Comparison of ENCODE assay signal across 23 cellular contexts in the genomic region with DNA sequence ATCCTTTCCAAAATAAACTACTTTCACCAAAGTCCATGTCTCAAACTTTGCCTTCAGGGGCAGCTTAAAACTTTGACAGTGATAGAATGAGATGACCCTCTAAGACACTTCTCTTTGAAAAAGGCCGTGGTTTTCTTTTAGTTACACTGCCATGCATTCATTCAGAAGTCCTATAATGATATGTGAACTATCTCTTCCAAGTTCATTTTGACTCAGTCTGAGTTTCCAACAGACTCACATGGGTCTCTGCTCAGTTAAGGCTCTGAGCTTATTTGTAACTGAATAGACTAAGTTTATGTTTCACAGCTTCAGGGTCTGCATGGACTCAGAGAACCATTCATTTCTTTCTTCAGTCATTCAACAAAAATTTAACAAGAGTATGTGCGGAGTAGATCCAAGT.
DNase-seq lines count a peak whose midpoint lies in the region; ATAC-seq and TF ChIP-seq lines count a peak whose summit lies in the region.
"Had no signal": no experiment of that assay in that cellular context is flagged by ENCODE, and none has a peak within 500 bp of the region (broad histone marks: within the 10 kb centered on the region; RNA-seq: fewer than 3 reads in every experiment).

No MANE protein-coding gene starts in this region.

- in situ Hi-C loops in GM13976 (cut with MboI; ENCODE audit: low sequenced_read_pairs, unreplicated experiment) = no loop called here

- H3K9me3 Mint-ChIP-seq in stimulated activated naive CD8-positive, alpha-beta T cell treated with anti-CD3 and anti-CD28 coated beads, Interleukin-15, Interleukin-2, amounts not matched to agents 100 ng/mL and 50 ng/mL, for 24 hours = no peaks in the 10 kb centered on the region
- no peaks in the 10 kb centered on the region for H3K9me3 Mint-ChIP-seq in activated naive CD8-positive, alpha-beta T cell treated with anti-CD3 and anti-CD28 coated beads, Interleukin-2, amount 10 ng/mL, durations not matched to agents 7 days and 5 days
- H3K9me3 Mint-ChIP-seq in stimulated activated naive CD8-positive, alpha-beta T cell treated with anti-CD3 and anti-CD28 coated beads, Interleukin-15, amount 100 ng/mL, for 72 hours = no peaks in the 10 kb centered on the region
- H3K9me3 Mint-ChIP-seq: activated T-helper 2 cell treated with anti-CD3 and anti-CD28 coated beads, Interferon-gamma antibody, Interleukin-2, Interleukin-4, amounts not matched to agents 10 μg/mL and 5 μg/mL and 100 μg/mL, durations not matched to agents 14 hours and 24 hours and 36 hours had no signal

- no peaks in the 10 kb centered on the region for H3K9me2 ChIP-seq in SK-N-SH

- TF ChIP-seq CTCF in SK-N-SH (IDR thresholded peaks at IDR 0.05) (no peak), spleen (IDR thresholded peaks at IDR 0.05 in 8 of 11, conservative IDR thresholded peaks at IDR 0.05 in 3 of 11) (no peak), GM13976 (IDR thresholded peaks at IDR 0.05; ENCODE audit: borderline replicate concordance, control extremely low read depth, extremely low read depth, insufficient read depth, missing control alignments) (no peak)

- TF ChIP-seq POLR2A in spleen (IDR thresholded peaks at IDR 0.05) = no peak

- H3K27ac Mint-ChIP-seq in stimulated activated naive CD8-positive, alpha-beta T cell treated with anti-CD3 and anti-CD28 coated beads, Interleukin-15, Interleukin-2, amounts not matched to agents 100 ng/mL and 50 ng/mL, for 24 hours = peak overlapping the region; percentile 49
- peak overlapping the region; percentile 4 for H3K27ac Mint-ChIP-seq in activated naive CD8-positive, alpha-beta T cell treated with anti-CD3 and anti-CD28 coated beads, Interleukin-2, amount 10 ng/mL, durations not matched to agents 7 days and 5 days
- H3K27ac Mint-ChIP-seq in stimulated activated naive CD8-positive, alpha-beta T cell treated with anti-CD3 and anti-CD28 coated beads, Interleukin-15, amount 100 ng/mL, for 72 hours = peak overlapping the region; percentile 2 to 47
- H3K27ac Mint-ChIP-seq: activated T-helper 2 cell treated with anti-CD3 and anti-CD28 coated beads, Interferon-gamma antibody, Interleukin-2, Interleukin-4, amounts not matched to agents 10 μg/mL and 5 μg/mL and 100 μg/mL, durations not matched to agents 14 hours and 24 hours and 36 hours; B cell had no signal

- H3K27me3 ChIP-seq in SK-N-SH (ENCODE audit: insufficient read depth) (no peaks in the 10 kb centered on the region), spleen (replicated peaks in 1 of 7) (no peaks in the 10 kb centered on the region)
- H3K27me3 ChIP-seq: gastrocnemius medialis, uterus had no signal

- no peaks in the 10 kb centered on the region for H3K79me2 ChIP-seq in SK-N-SH (ENCODE audit: insufficient read depth)

- CTCF ChIA-PET in SK-N-SH (lab: Yijun Ruan, JAX) = interaction anchor here (0.6 to 1.7 kb wide), 6 partner anchors 17 to 802 kb away, joined by 3 to 9 read pairs (median 3); a partner anchor contains a TSS

- no peak overlapping the region for H3K9ac ChIP-seq in SK-N-SH

- peaks cover 27% of the 10 kb centered on the region for H3K4me1 Mint-ChIP-seq in stimulated activated naive CD8-positive, alpha-beta T cell treated with anti-CD3 and anti-CD28 coated beads, Interleukin-15, Interleukin-2, amounts not matched to agents 100 ng/mL and 50 ng/mL, for 24 hours (ENCODE audit: low read depth)
- peaks cover 20% of the 10 kb centered on the region for H3K4me1 Mint-ChIP-seq in activated naive CD8-positive, alpha-beta T cell treated with anti-CD3 and anti-CD28 coated beads, Interleukin-2, amount 10 ng/mL, durations not matched to agents 7 days and 5 days
- peaks cover 22% of the 10 kb centered on the region for H3K4me1 Mint-ChIP-seq in stimulated activated naive CD8-positive, alpha-beta T cell treated with anti-CD3 and anti-CD28 coated beads, Interleukin-15, amount 100 ng/mL, for 72 hours

- H3K27ac ChIP-seq in SK-N-SH (ENCODE audit: low read depth in 2 of 2, low read length in 1 of 2) (peak overlapping the region in 1 of 2 experiments; percentile 61; a peak in 2 of 4 replicates), spleen (no peak overlapping the region)
- H3K27ac ChIP-seq: 22Rv1, gastrocnemius medialis, uterus had no signal

- TF ChIP-seq RAD21 in SK-N-SH (IDR thresholded peaks at IDR 0.05; ENCODE audit: low read length) = no peak

- H3K36me3 ChIP-seq in SK-N-SH (replicated peaks in 1 of 2; ENCODE audit: control insufficient read depth in 1 of 2, insufficient read depth in 2 of 2, low read length in 1 of 2) (no peaks in the 10 kb centered on the region), spleen (no peaks in the 10 kb centered on the region)
- H3K36me3 ChIP-seq: gastrocnemius medialis, HAP-1, uterus had no signal

- peaks cover 10 to 18% of the 10 kb centered on the region in 2 experiments; a peak in 3 of 4 replicates for H3K4me1 ChIP-seq in SK-N-SH (ENCODE audit: control insufficient read depth in 1 of 2, insufficient read depth in 2 of 2, low read depth in 1 of 2, low read length in 1 of 2)
- H3K4me1 ChIP-seq in spleen = peaks cover 0 to 7% (median 4%) of the 10 kb centered on the region in 6 donors
- H3K4me1 ChIP-seq: gastrocnemius medialis, HAP-1, uterus had no signal

- peaks cover 21% of the 10 kb centered on the region for H3F3A ChIP-seq in SK-N-SH (replicated peaks; ENCODE audit: insufficient read depth)

- peak overlapping the region; percentile 4 for H3K4me2 ChIP-seq in SK-N-SH

- no peaks in the 10 kb centered on the region for H4K20me1 ChIP-seq in SK-N-SH (ENCODE audit: insufficient read depth)

- intact Hi-C loops in spleen (cut with DNase I; ENCODE audit: low total_unique reads) = no loop called here

- WGBS in SK-N-SH (ENCODE audit: low lambda C conversion rate) = 92% methylated on average over 2 of the region's 2 CpGs
- 78 to 88% (median 85%) methylated on average over 2 of the region's 2 CpGs for WGBS in spleen, 5 donors

- no peaks in the 10 kb centered on the region for H3K27me3 Mint-ChIP-seq in stimulated activated naive CD8-positive, alpha-beta T cell treated with anti-CD3 and anti-CD28 coated beads, Interleukin-15, Interleukin-2, amounts not matched to agents 100 ng/mL and 50 ng/mL, for 24 hours
- H3K27me3 Mint-ChIP-seq in activated naive CD8-positive, alpha-beta T cell treated with anti-CD3 and anti-CD28 coated beads, Interleukin-2, amount 10 ng/mL, durations not matched to agents 7 days and 5 days = no peaks in the 10 kb centered on the region
- H3K27me3 Mint-ChIP-seq in stimulated activated naive CD8-positive, alpha-beta T cell treated with anti-CD3 and anti-CD28 coated beads, Interleukin-15, amount 100 ng/mL, for 72 hours = no peaks in the 10 kb centered on the region

- no peak for ATAC-seq in SK-N-SH treated with all-trans-retinoic acid at 6 μM for 48 hours
- no peak for ATAC-seq in stimulated activated naive CD8-positive, alpha-beta T cell treated with anti-CD3 and anti-CD28 coated beads, Interleukin-15, Interleukin-2, amounts not matched to agents 100 U/mL and 50 U/mL, for 24 hours
- no peak for ATAC-seq in activated naive CD8-positive, alpha-beta T cell treated with anti-CD3 and anti-CD28 coated beads, Interleukin-2, amount 10 ng/mL, durations not matched to agents 7 days and 5 days (ENCODE audit: low read depth)
- ATAC-seq in stimulated activated naive CD8-positive, alpha-beta T cell treated with anti-CD3 and anti-CD28 coated beads, Interleukin-15, amount 100 ng/mL, for 72 hours = no peak
- ATAC-seq: gastrocnemius medialis had no signal

- H2AFZ ChIP-seq in SK-N-SH (ENCODE audit: low read depth) = no peak overlapping the region

- H3K4me3 Mint-ChIP-seq in stimulated activated naive CD8-positive, alpha-beta T cell treated with anti-CD3 and anti-CD28 coated beads, Interleukin-15, Interleukin-2, amounts not matched to agents 100 ng/mL and 50 ng/mL, for 24 hours = no peak overlapping the region
- peak overlapping the region; percentile 26 for H3K4me3 Mint-ChIP-seq in activated naive CD8-positive, alpha-beta T cell treated with anti-CD3 and anti-CD28 coated beads, Interleukin-2, amount 10 ng/mL, durations not matched to agents 7 days and 5 days
- H3K4me3 Mint-ChIP-seq in stimulated activated naive CD8-positive, alpha-beta T cell treated with anti-CD3 and anti-CD28 coated beads, Interleukin-15, amount 100 ng/mL, for 72 hours = peak overlapping the region in 1 of 2 donors; percentile 44
- H3K4me3 Mint-ChIP-seq: B cell had no signal

- TF ChIP-seq EP300 in SK-N-SH (IDR thresholded peaks at IDR 0.05; ENCODE audit: borderline replicate concordance in 1 of 2, low read depth in 1 of 2, low read length in 1 of 2) = no peak

- H3K36me3 Mint-ChIP-seq in stimulated activated naive CD8-positive, alpha-beta T cell treated with anti-CD3 and anti-CD28 coated beads, Interleukin-15, Interleukin-2, amounts not matched to agents 100 ng/mL and 50 ng/mL, for 24 hours (ENCODE audit: low read depth) = no peaks in the 10 kb centered on the region
- H3K36me3 Mint-ChIP-seq in activated naive CD8-positive, alpha-beta T cell treated with anti-CD3 and anti-CD28 coated beads, Interleukin-2, amount 10 ng/mL, durations not matched to agents 7 days and 5 days = no peaks in the 10 kb centered on the region

- no peaks in the 10 kb centered on the region for H3K9me3 ChIP-seq in SK-N-SH
- no peaks in the 10 kb centered on the region for H3K9me3 ChIP-seq in spleen
- H3K9me3 ChIP-seq: gastrocnemius medialis, HAP-1, uterus had no signal

- POLR2A ChIA-PET in SK-N-SH (lab: Yijun Ruan, JAX) = no interaction called here
- POLR2A ChIA-PET in activated naive CD8-positive, alpha-beta T cell treated with anti-CD3 and anti-CD28 coated beads, Interleukin-2, amount 10 ng/mL, durations not matched to agents 7 days and 5 days (lab: Charles Lee) = no interaction called here

- H3K4me3 ChIP-seq in SK-N-SH (ENCODE audit: low read depth in 2 of 2, low read length in 1 of 2) = no peak overlapping the region
- no peak overlapping the region for H3K4me3 ChIP-seq in spleen
- H3K4me3 ChIP-seq: gastrocnemius medialis, HAP-1, lung, uterus had no signal

- DNase-seq in SK-N-SH (no peak), spleen (no peak), GM13976 (ENCODE audit: low spot score) (no peak)
- DNase-seq in stimulated activated naive CD8-positive, alpha-beta T cell treated with anti-CD3 and anti-CD28 coated beads, Interleukin-15, Interleukin-2, amounts not matched to agents 100 U/mL and 50 U/mL, for 24 hours = no peak
- DNase-seq in activated naive CD8-positive, alpha-beta T cell treated with anti-CD3 and anti-CD28 coated beads, Interleukin-2, amount 10 ng/mL, durations not matched to agents 7 days and 5 days = no peak
- no peak for DNase-seq in stimulated activated naive CD8-positive, alpha-beta T cell treated with anti-CD3 and anti-CD28 coated beads, Interleukin-15, amount 100 ng/mL, for 72 hours
- DNase-seq: aorta; Calu3; erythroblast; gastrocnemius medialis; NCI-H2107; NCI-H510A; nucleus accumbens; RPMI8226; stimulated activated CD4-positive, alpha-beta T cell treated with anti-CD3 and anti-CD28 coated beads, Interleukin-12 subunit alpha, Interleukin-12 subunit beta, amount 100 ng/mL, for 4 hours; uterus had no signal

TF ChIP-seq in SK-N-SH, 30 proteins besides CTCF, POLR2A, EP300 and RAD21 (continues in another document):
- TF ChIP-seq GABPA (IDR thresholded peaks at IDR 0.05; ENCODE audit: low read depth) = no peak
